In the genomic region with DNA sequence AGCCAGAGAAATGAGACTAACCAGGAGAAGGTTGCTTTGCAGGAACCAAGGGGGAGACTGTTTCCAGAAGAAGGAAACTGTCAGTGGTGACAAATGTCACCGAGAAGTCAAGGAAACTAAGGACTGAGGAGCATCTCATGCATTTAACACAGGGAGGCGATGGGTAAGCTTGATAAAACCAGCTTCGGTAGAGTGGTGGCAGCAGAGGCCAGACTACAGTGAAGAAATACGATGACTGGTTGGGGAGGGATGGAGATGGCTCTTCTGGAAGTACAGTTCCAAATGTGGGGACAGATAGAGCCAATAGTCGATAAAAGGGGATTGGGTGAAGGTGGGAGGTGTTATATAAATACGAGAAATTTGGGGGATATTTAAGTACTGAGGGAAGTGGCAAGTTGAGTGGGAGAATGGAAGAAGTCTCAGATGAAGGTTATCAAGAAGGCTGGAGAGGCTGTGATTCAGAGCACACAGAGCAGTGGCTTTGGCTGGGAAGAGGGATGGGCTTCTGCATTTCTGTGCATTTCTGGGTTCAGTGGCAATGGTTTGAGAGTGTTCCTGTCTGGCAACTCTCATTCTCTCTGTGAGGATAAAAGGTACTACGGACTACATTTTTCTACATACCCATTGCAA, we compare ENCODE assay signal across 8 cellular contexts. TPM values are rescaled to one million over a fixed set of nuclear protein-coding genes. Genes with fewer than 3 reads are reported as not detected.
DNase-seq lines count a peak whose midpoint lies in the region; ATAC-seq and TF ChIP-seq lines count a peak whose summit lies in the region.

No MANE protein-coding gene starts in this region.

- H3K4me3 ChIP-seq in NB4 (ENCODE audit: low read depth, low read length) (no peak overlapping the region), prostate gland (no peak overlapping the region), suprapubic skin (no peak overlapping the region)

- DNase-seq in EH (ENCODE audit: low read depth) (peak; percentile 25), NB4 (ENCODE audit: low read depth) (peak; percentile 83), foreskin keratinocyte (peak in 1 of 2 donors; percentile 40), prostate gland (ENCODE audit: low spot score) (peak; percentile 37), suprapubic skin (ENCODE audit: low spot score in 2 of 2) (no peak)
- DNase-seq in activated CD4-positive, alpha-beta T cell treated with anti-CD3 and anti-CD28 coated beads for 4 hours: peak; percentile 20 to 30

- 42% methylated on average over 7 of the region's 7 CpGs for WGBS in prostate gland
- WGBS in suprapubic skin: 29% methylated on average over 7 of the region's 7 CpGs

- H3K36me3 ChIP-seq in prostate gland (no peaks in the 10 kb centered on the region), suprapubic skin (no peaks in the 10 kb centered on the region)

- H3K27ac ChIP-seq in foreskin keratinocyte (no peak overlapping the region), prostate gland (no peak overlapping the region), suprapubic skin (no peak overlapping the region)

- H3K27me3 ChIP-seq in foreskin keratinocyte (peaks cover 13% of the 10 kb centered on the region), prostate gland (replicated peaks; ENCODE audit: insufficient read depth) (no peaks in the 10 kb centered on the region), suprapubic skin (peaks cover 3% of the 10 kb centered on the region)

- no peaks in the 10 kb centered on the region for H3K9me3 ChIP-seq in prostate gland
- no peaks in the 10 kb centered on the region for H3K9me3 ChIP-seq in suprapubic skin

- ATAC-seq in GM19463 (IDR thresholded peaks at IDR 0.05; ENCODE audit: unreplicated experiment) (peak; percentile 81), foreskin keratinocyte (no peak), HG03175 (IDR thresholded peaks at IDR 0.05; ENCODE audit: unreplicated experiment) (no peak)

- TF ChIP-seq POLR2A in NB4 (IDR thresholded peaks at IDR 0.05; ENCODE audit: extremely low read depth, insufficient read length) (no peak), prostate gland (IDR thresholded peaks at IDR 0.05) (no peak), suprapubic skin (IDR thresholded peaks at IDR 0.05) (no peak)

- no peak for TF ChIP-seq EP300 in suprapubic skin (IDR thresholded peaks at IDR 0.05)

- intact Hi-C loops in prostate gland (cut with DNase I): loop anchor here (2.0 to 10.0 kb wide), 2 partner anchors 133 to 213 kb away; partner anchors contain the start of genes SORL1 and SORL1-AS1

- H3K4me1 ChIP-seq in foreskin keratinocyte (no peaks in the 10 kb centered on the region), prostate gland (replicated peaks) (no peaks in the 10 kb centered on the region), suprapubic skin (no peaks in the 10 kb centered on the region)

- TF ChIP-seq CTCF in NB4 (IDR thresholded peaks at IDR 0.05; ENCODE audit: low read depth, low read length) (peak; percentile 45), foreskin keratinocyte (conservative IDR thresholded peaks at IDR 0.05) (peak; percentile 62), prostate gland (IDR thresholded peaks at IDR 0.05) (peak in 3 of 4 experiments; percentile 44 to 74 (median 64)), suprapubic skin (IDR thresholded peaks at IDR 0.05) (no peak)

RNA-seq across cellular contexts. Expression of gene SC5D, which starts 29.2 kb away (rescaled TPM):
- total RNA-seq in foreskin keratinocyte (77.0 and 89.2 TPM in 2 replicates), prostate gland (10 to 100 TPM; 61.6 to 86.6 TPM), suprapubic skin (10 to 100 TPM; 16.3 to 43.4 (median 29.8) TPM)
- 38.7 and 53.9 TPM in 2 replicates for polyA plus RNA-seq in foreskin keratinocyte

Comparison
In these comparisons a context has a peak if more than half of its experiments do, and no peak if none do; other contexts are left out.
1. DNase-seq: peak in EH (single experiment), NB4 (single experiment), activated CD4-positive, alpha-beta T cell treated with anti-CD3 and anti-CD28 coated beads for 4 hours (2 of 2) and prostate gland (single experiment); none in suprapubic skin (0 of 2).
2. CTCF ChIP-seq: peak in NB4 (single experiment), foreskin keratinocyte (single experiment) and prostate gland (3 of 4); none in suprapubic skin (0 of 2).